In genomic region chr15:57509121-57509520, GRCh38 we compare ENCODE assay signal across 16 cellular contexts.
A peak's percentile ranks its signal among the peaks of the same experiment; 100 is the strongest.
DNase-seq lines count a peak whose midpoint lies in the region; ATAC-seq, FAIRE-seq and TF ChIP-seq lines count a peak whose summit lies in the region.
"Had no signal": no experiment of that assay in that cellular context is flagged by ENCODE, and none has a peak within 500 bp of the region (broad histone marks: within the 10 kb centered on the region; RNA-seq: fewer than 3 reads in every experiment).

No MANE protein-coding gene starts in this region.

- TF ChIP-seq EP300 in HepG2 (IDR thresholded peaks at IDR 0.05; ENCODE audit: low read depth in 2 of 2, low read length in 2 of 2) (no peak), HepG2 (CRISPR knock-in tag; IDR thresholded peaks at IDR 0.05; ENCODE audit: borderline replicate concordance) (no peak)

- no peak for ATAC-seq in right cardiac atrium
- ATAC-seq in GM21717 (IDR thresholded peaks at IDR 0.05; ENCODE audit: unreplicated experiment) = no peak
- no peak for ATAC-seq in HepG2
- ATAC-seq: activated CD4-positive, alpha-beta T cell treated with anti-CD3 and anti-CD28 coated beads for 36 hours; activated T-cell treated with anti-CD3 and anti-CD28 coated beads, Interleukin-2, amount 50 U/mL, for 4 hours; esophagus mucosa had no signal

- H3K9me3 ChIP-seq in BLaER1 (no peaks in the 10 kb centered on the region), right cardiac atrium (ENCODE audit: control insufficient read depth, low read length) (no peaks in the 10 kb centered on the region), HepG2 (ENCODE audit: low read length) (no peaks in the 10 kb centered on the region), BE2C (no peaks in the 10 kb centered on the region)

- H3K4me1 ChIP-seq in BLaER1 (peaks cover 42% of the 10 kb centered on the region), right cardiac atrium (ENCODE audit: control insufficient read depth, insufficient read depth, low read length) (peaks cover 3% of the 10 kb centered on the region), HepG2 (ENCODE audit: insufficient read depth, low read length) (peaks cover 26% of the 10 kb centered on the region), BE2C (peaks cover under 1% of the 10 kb centered on the region; the same call in 1 of the 2 replicates)

- BruUV-seq in HepG2 (replicated peaks; lab: Mats Ljungman, UMichigan) = no TSS peak

- TF ChIP-seq CTCF in HepG2 (CRISPR knock-in tag; IDR thresholded peaks at IDR 0.05) (no peak), BE2C (IDR thresholded peaks at IDR 0.05; ENCODE audit: low read depth, low read length) (no peak)

- no peaks in the 10 kb centered on the region for H4K20me1 ChIP-seq in BLaER1
- H4K20me1 ChIP-seq in HepG2 (ENCODE audit: insufficient read depth, low read length) = no peaks in the 10 kb centered on the region

- intact Hi-C loops in right cardiac atrium (cut with DNase I) (no loop called here), HepG2 (cut with micrococcal nuclease; ENCODE audit: unreplicated experiment) (no loop called here)

- H3K27me3 ChIP-seq in BLaER1 (no peaks in the 10 kb centered on the region), right cardiac atrium (ENCODE audit: control insufficient read depth, insufficient read depth) (no peaks in the 10 kb centered on the region), HepG2 (ENCODE audit: control insufficient read depth in 1 of 2, insufficient read depth in 2 of 2, low read length in 2 of 2) (no peaks in the 10 kb centered on the region), BE2C (no peaks in the 10 kb centered on the region)
- H3K27me3 ChIP-seq: hepatocyte had no signal

- no peak for TF ChIP-seq POLR2A in HepG2 (IDR thresholded peaks at IDR 0.05; ENCODE audit: insufficient read depth in 1 of 2, low read depth in 2 of 2, low read length in 2 of 2)

- H3K9ac ChIP-seq in BLaER1 (0 out of 2 replicates have a peak overlapping the region, but pooled peaks have one; percentile 30), HepG2 (ENCODE audit: insufficient read depth, low read depth, low read length) (no peak overlapping the region)

- FAIRE-seq in HepG2 (lab: Jason Lieb, UNC) = no peak

- WGBS in right cardiac atrium = 67% methylated on average over 11 of the region's 11 CpGs
- 99% methylated on average over 10 of the region's 11 CpGs for WGBS in HepG2 (ENCODE audit: low lambda C conversion rate)

- in situ Hi-C loops in HepG2 (cut with HindIII; ENCODE audit: extremely low pct_ligation_motif_present, low pct_unique_long_range_greater_than_20kb) = no loop called here

- H3K4me2 ChIP-seq in BLaER1 = peak overlapping the region; percentile 78
- no peak overlapping the region for H3K4me2 ChIP-seq in HepG2 (ENCODE audit: low read depth, low read length)
- H3K4me2 ChIP-seq: hepatocyte had no signal

- POLR2A ChIA-PET in HepG2 (lab: Yijun Ruan, JAX) = no interaction called here

- CTCF ChIA-PET in HepG2 (lab: Yijun Ruan, JAX; ENCODE audit: low intra/inter-chr PET ratio, low total read pairs) = no interaction called here

- TF ChIP-seq RAD21 in HepG2 (CRISPR knock-in tag; IDR thresholded peaks at IDR 0.05) = no peak

- no peak overlapping the region for H3K4me3 ChIP-seq in BLaER1
- H3K4me3 ChIP-seq in right cardiac atrium (ENCODE audit: low read length) = no peak overlapping the region
- no peak overlapping the region for H3K4me3 ChIP-seq in HepG2 (replicated peaks in 1 of 3; ENCODE audit: insufficient read depth in 1 of 3, low read depth in 2 of 3, low read length in 3 of 3)
- no peak overlapping the region for H3K4me3 ChIP-seq in BE2C (ENCODE audit: low read depth, low read length)
- H3K4me3 ChIP-seq: hepatocyte had no signal

- H3K27ac ChIP-seq in BLaER1 = no peak overlapping the region
- no peak overlapping the region for H3K27ac ChIP-seq in right cardiac atrium (ENCODE audit: low read length)
- H3K27ac ChIP-seq in HepG2 (ENCODE audit: extremely low read length, insufficient read depth, low read length) = no peak overlapping the region
- H3K27ac ChIP-seq: C4-2B, hepatocyte had no signal

- DNase-seq in RPMI8226 (peak; percentile 57), right cardiac atrium (peak in 2 of 3 donors; percentile 55 to 68), retina (peak; percentile 69), NCI-H128 (lab: John Stamatoyannopoulos, UW; ENCODE audit: unreplicated experiment) (no peak), HepG2 (ENCODE audit: low spot score) (no peak), BE2C (no peak)
- DNase-seq: activated CD4-positive, alpha-beta T cell treated with anti-CD3 and anti-CD28 coated beads for 36 hours; activated T-cell treated with anti-CD3 and anti-CD28 coated beads, Interleukin-2, amount 50 U/mL, for 4 hours; NCI-H1417; NCI-H446; T-helper 1 cell had no signal

- no peaks in the 10 kb centered on the region for H3K79me2 ChIP-seq in HepG2 (ENCODE audit: insufficient read depth, low read length)
- H3K79me2 ChIP-seq: hepatocyte had no signal

- H2AFZ ChIP-seq in HepG2 (ENCODE audit: low read length) = no peak overlapping the region
- H2AFZ ChIP-seq: hepatocyte had no signal

- H3K36me3 ChIP-seq in BLaER1 = no peaks in the 10 kb centered on the region
- H3K36me3 ChIP-seq in HepG2 (replicated peaks in 1 of 2; ENCODE audit: control insufficient read depth in 1 of 2, insufficient read depth in 2 of 2, low read length in 2 of 2) = no peaks in the 10 kb centered on the region
- H3K36me3 ChIP-seq in BE2C = no peaks in the 10 kb centered on the region

TF ChIP-seq in HepG2, 621 proteins besides CTCF, POLR2A, EP300 and RAD21:
- TF ChIP-seq, protein P1, sequence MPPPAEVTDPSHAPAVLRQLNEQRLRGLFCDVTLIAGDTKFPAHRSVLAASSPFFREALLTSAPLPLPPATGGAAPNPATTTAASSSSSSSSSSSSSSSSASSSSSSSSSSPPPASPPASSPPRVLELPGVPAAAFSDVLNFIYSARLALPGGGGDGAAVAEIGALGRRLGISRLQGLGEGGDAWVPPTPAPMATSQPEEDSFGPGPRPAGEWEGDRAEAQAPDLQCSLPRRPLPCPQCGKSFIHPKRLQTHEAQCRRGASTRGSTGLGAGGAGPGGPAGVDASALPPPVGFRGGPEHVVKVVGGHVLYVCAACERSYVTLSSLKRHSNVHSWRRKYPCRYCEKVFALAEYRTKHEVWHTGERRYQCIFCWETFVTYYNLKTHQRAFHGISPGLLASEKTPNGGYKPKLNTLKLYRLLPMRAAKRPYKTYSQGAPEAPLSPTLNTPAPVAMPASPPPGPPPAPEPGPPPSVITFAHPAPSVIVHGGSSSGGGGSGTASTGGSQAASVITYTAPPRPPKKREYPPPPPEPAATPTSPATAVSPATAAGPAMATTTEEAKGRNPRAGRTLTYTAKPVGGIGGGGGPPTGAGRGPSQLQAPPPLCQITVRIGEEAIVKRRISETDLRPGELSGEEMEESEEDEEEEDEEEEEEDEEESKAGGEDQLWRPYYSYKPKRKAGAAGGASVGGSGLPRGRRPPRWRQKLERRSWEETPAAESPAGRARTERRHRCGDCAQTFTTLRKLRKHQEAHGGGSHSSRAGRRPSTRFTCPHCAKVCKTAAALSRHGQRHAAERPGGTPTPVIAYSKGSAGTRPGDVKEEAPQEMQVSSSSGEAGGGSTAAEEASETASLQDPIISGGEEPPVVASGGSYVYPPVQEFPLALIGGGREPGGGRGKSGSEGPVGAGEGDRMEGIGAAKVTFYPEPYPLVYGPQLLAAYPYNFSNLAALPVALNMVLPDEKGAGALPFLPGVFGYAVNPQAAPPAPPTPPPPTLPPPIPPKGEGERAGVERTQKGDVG (CRISPR knock-in tag; IDR thresholded peaks at IDR 0.05; ENCODE audit: borderline replicate concordance) = no peak
- 0 out of 4 replicates have a peak, but pooled peaks of 1 of the 2 experiments have one; percentile 34 for TF ChIP-seq MAFK (conservative IDR thresholded peaks at IDR 0.05 in 1 of 2, IDR thresholded peaks at IDR 0.05 in 1 of 2; ENCODE audit: low read length in 2 of 2)

Comparison
In these comparisons a context has a peak if more than half of its experiments do, and no peak if none do; other contexts are left out.
1. DNase-seq: peak in RPMI8226 (single experiment), right cardiac atrium (2 of 3) and retina (single experiment); none in NCI-H128 (single experiment), HepG2 (single experiment) and BE2C (single experiment).